In genomic region chr1:198641506-198641905, GRCh38 we compare ENCODE assay signal across 9 cellular contexts. TPM values are rescaled to one million over a fixed set of nuclear protein-coding genes. Genes with fewer than 3 reads are reported as not detected.
DNase-seq lines count a peak whose midpoint lies in the region; ATAC-seq and TF ChIP-seq lines count a peak whose summit lies in the region.
"Had no signal": no experiment of that assay in that cellular context is flagged by ENCODE, and none has a peak within 500 bp of the region (broad histone marks: within the 10 kb centered on the region; RNA-seq: fewer than 3 reads in every experiment).

No MANE protein-coding gene starts in this region.

- CTCF ChIA-PET in IMR-90 (lab: Yijun Ruan, JAX), result no interaction called here

- peak overlapping the region; percentile 69 for H3K4me2 ChIP-seq in DOHH2 (ENCODE audit: low read length)
- H3K4me2 ChIP-seq in IMR-90 (ENCODE audit: low read depth, low read length), result no peak overlapping the region

- H3K36me3 ChIP-seq in DOHH2 (ENCODE audit: control insufficient read depth, low read length) (peaks cover 70% of the 10 kb centered on the region), IMR-90 (ENCODE audit: control insufficient read depth, insufficient read depth, low read length) (no peaks in the 10 kb centered on the region), upper lobe of right lung (no peaks in the 10 kb centered on the region)

- no peak overlapping the region for H4K5ac ChIP-seq in IMR-90 (ENCODE audit: low read depth, low read length)

- H3K9me2 ChIP-seq in DOHH2 (replicated peaks; ENCODE audit: control insufficient read depth, low read length), result no peaks in the 10 kb centered on the region

- no peak overlapping the region for H2AK9ac ChIP-seq in IMR-90 (replicated peaks; ENCODE audit: low read depth, low read length, poor library complexity)

- dilution Hi-C loops in IMR-90 (cut with HindIII; ENCODE audit: low sequenced_read_pairs, unreplicated experiment), result no loop called here

- H3K79me2 ChIP-seq in DOHH2 (ENCODE audit: control insufficient read depth, low read length), result peaks cover 92% of the 10 kb centered on the region

- H3K4me1 ChIP-seq in DOHH2 (ENCODE audit: control insufficient read depth, low read length), result peaks cover 66% of the 10 kb centered on the region
- no peaks in the 10 kb centered on the region for H3K4me1 ChIP-seq in IMR-90 (ENCODE audit: control insufficient read depth, insufficient read depth, low read length)
- H3K4me1 ChIP-seq in upper lobe of right lung, result no peaks in the 10 kb centered on the region

- in situ Hi-C loops in IMR-90 (cut with MboI; ENCODE audit: low sequenced_read_pairs), result no loop called here

- H4K91ac ChIP-seq in IMR-90 (ENCODE audit: insufficient read depth, low read depth, low read length), result no peak overlapping the region

- peak overlapping the region; percentile 87 for H3K4me3 Mint-ChIP-seq in activated naive CD8-positive, alpha-beta T cell treated with anti-CD3 and anti-CD28 coated beads, Interleukin-2, amount 50 U/mL, for 24 hours
- H3K4me3 Mint-ChIP-seq: brain had no signal

- no peak overlapping the region for H3K56ac ChIP-seq in IMR-90 (ENCODE audit: extremely low read depth, insufficient read depth, low read length)

- peak overlapping the region; percentile 100 for H3K27ac ChIP-seq in DOHH2 (ENCODE audit: low read depth, low read length)
- no peak overlapping the region for H3K27ac ChIP-seq in IMR-90 (ENCODE audit: insufficient read depth, low read length)
- peak overlapping the region; percentile 88 for H3K27ac ChIP-seq in upper lobe of right lung

- H2BK5ac ChIP-seq in IMR-90 (ENCODE audit: low read depth, low read length, poor library complexity, severe bottlenecking), result no peak overlapping the region

- TF ChIP-seq RAD21 in IMR-90 (IDR thresholded peaks at IDR 0.05; ENCODE audit: low read length), result no peak

- no peak overlapping the region for H2BK15ac ChIP-seq in IMR-90 (ENCODE audit: low read depth, low read length)

- H3K9me3 ChIP-seq in DOHH2 (ENCODE audit: control insufficient read depth, insufficient read depth, low read length) (no peaks in the 10 kb centered on the region), IMR-90 (ENCODE audit: control insufficient read depth, insufficient read depth, low read length) (no peaks in the 10 kb centered on the region), upper lobe of right lung (no peaks in the 10 kb centered on the region)

- H3K14ac ChIP-seq in IMR-90 (replicated peaks; ENCODE audit: low read depth, low read length), result no peak overlapping the region

- H2BK20ac ChIP-seq in IMR-90 (ENCODE audit: low read depth, low read length), result no peak overlapping the region; the same call in 1 of the 2 replicates

- no peaks in the 10 kb centered on the region for H4K20me1 ChIP-seq in DOHH2 (ENCODE audit: control insufficient read depth, insufficient read depth, low read depth, low read length)
- H4K20me1 ChIP-seq in IMR-90 (ENCODE audit: insufficient read depth, low read length), result no peaks in the 10 kb centered on the region

- H3K9me1 ChIP-seq in IMR-90 (ENCODE audit: insufficient read depth, low read length), result no peaks in the 10 kb centered on the region

- no peak for TF ChIP-seq POLR2A in IMR-90 (IDR thresholded peaks at IDR 0.05; ENCODE audit: low read depth, low read length)

- H3K4ac ChIP-seq in IMR-90 (ENCODE audit: low read depth, low read length), result no peak overlapping the region

- no peaks in the 10 kb centered on the region for H3K27me3 Mint-ChIP-seq in activated naive CD8-positive, alpha-beta T cell treated with anti-CD3 and anti-CD28 coated beads, Interleukin-2, amount 50 U/mL, for 24 hours

- WGBS in IMR-90 (ENCODE audit: extremely low coverage in 2 of 2, insufficient read length in 1 of 2), 2 experiments, result no CpG with 5 or more reads among the region's 2 CpGs

- H3K4me1 Mint-ChIP-seq in activated naive CD8-positive, alpha-beta T cell treated with anti-CD3 and anti-CD28 coated beads, Interleukin-2, amount 50 U/mL, for 24 hours, result peaks cover 61% of the 10 kb centered on the region
- H3K4me1 Mint-ChIP-seq: brain had no signal

- POLR2A ChIA-PET in IMR-90 (lab: Charles Lee; ENCODE audit: unreplicated experiment), result no interaction called here

- intact Hi-C loops in IMR-90 (cut with micrococcal nuclease), result no loop called here
- intact Hi-C loops in upper lobe of right lung (cut with DNase I), result no loop called here

- no peak overlapping the region for H2AK5ac ChIP-seq in IMR-90 (ENCODE audit: low read depth, low read length)

- no peak overlapping the region for H3K18ac ChIP-seq in IMR-90 (ENCODE audit: low read depth, low read length)

- no peaks in the 10 kb centered on the region for H3K9me3 Mint-ChIP-seq in activated naive CD8-positive, alpha-beta T cell treated with anti-CD3 and anti-CD28 coated beads, Interleukin-2, amount 50 U/mL, for 24 hours
- H3K9me3 Mint-ChIP-seq: brain had no signal

- ATAC-seq in GM21367 (IDR thresholded peaks at IDR 0.05; ENCODE audit: unreplicated experiment), result peak; percentile 42
- no peak for ATAC-seq in IMR-90 (ENCODE audit: low read depth)
- peak; percentile 88 for ATAC-seq in activated naive CD8-positive, alpha-beta T cell treated with anti-CD3 and anti-CD28 coated beads, Interleukin-2, amount 50 U/mL, for 24 hours
- ATAC-seq in upper lobe of right lung, result peak; percentile 48

- no TSS peak for BruUV-seq in IMR-90 (replicated peaks; lab: Mats Ljungman, UMichigan)

- H3K23ac ChIP-seq in IMR-90 (ENCODE audit: low read depth, low read length), result 0 out of 2 replicates have a peak overlapping the region, but pooled peaks have one; percentile 51

- H3K4me3 ChIP-seq in DOHH2 (ENCODE audit: low read length) (peak overlapping the region; percentile 83), IMR-90 (ENCODE audit: insufficient read depth, low read depth, low read length) (no peak overlapping the region), upper lobe of right lung (peak overlapping the region; percentile 47)

- H3F3A ChIP-seq in DOHH2 (ENCODE audit: control insufficient read depth, insufficient read depth), result peaks cover 35% of the 10 kb centered on the region

- H4K8ac ChIP-seq in IMR-90 (ENCODE audit: low read depth in 2 of 2, low read length in 2 of 2), result 0 out of 4 replicates have a peak overlapping the region, but pooled peaks of 1 of the 2 experiments have one; percentile 28

- H2AFZ ChIP-seq in IMR-90 (replicated peaks; ENCODE audit: low read length, poor library complexity), result no peak overlapping the region

- H3K79me1 ChIP-seq in IMR-90 (ENCODE audit: low read depth in 1 of 2, low read length in 2 of 2), result no peaks in the 10 kb centered on the region

- no peak overlapping the region for H3K9ac ChIP-seq in IMR-90 (ENCODE audit: low read depth, low read length)

- H3K36me3 Mint-ChIP-seq in activated naive CD8-positive, alpha-beta T cell treated with anti-CD3 and anti-CD28 coated beads, Interleukin-2, amount 50 U/mL, for 24 hours (ENCODE audit: low read depth), result peaks cover 59% of the 10 kb centered on the region
- H3K36me3 Mint-ChIP-seq: brain had no signal

- H3K27ac Mint-ChIP-seq in activated naive CD8-positive, alpha-beta T cell treated with anti-CD3 and anti-CD28 coated beads, Interleukin-2, amount 50 U/mL, for 24 hours, result peak overlapping the region; percentile 95
- H3K27ac Mint-ChIP-seq: brain had no signal

- H2BK120ac ChIP-seq in IMR-90 (ENCODE audit: low read depth, low read length), result peak overlapping the region; percentile 72; the same call in 1 of the 2 replicates

- TF ChIP-seq CTCF in DOHH2 (IDR thresholded peaks at IDR 0.05; ENCODE audit: low read depth, low read length, poor library complexity, severe bottlenecking) (no peak), IMR-90 (conservative IDR thresholded peaks at IDR 0.05; ENCODE audit: low read depth, low read length) (no peak), upper lobe of right lung (IDR thresholded peaks at IDR 0.05) (no peak)

- DNase-seq in IMR-90 (peak; percentile 43), upper lobe of right lung (no peak), NCI-H187 (lab: John Stamatoyannopoulos, UW) (no peak), NCI-H2227 (lab: John Stamatoyannopoulos, UW; ENCODE audit: unreplicated experiment) (no peak), NCI-H1417 treated with DMSO at 0.1 percent for 48 hours (lab: John Stamatoyannopoulos, UW) (no peak)
- DNase-seq in activated naive CD8-positive, alpha-beta T cell treated with anti-CD3 and anti-CD28 coated beads, Interleukin-2, amount 50 U/mL, for 24 hours, result no peak

- no peaks in the 10 kb centered on the region for H3K27me3 ChIP-seq in DOHH2 (ENCODE audit: control insufficient read depth, low read length)
- no peaks in the 10 kb centered on the region for H3K27me3 ChIP-seq in IMR-90 (ENCODE audit: control insufficient read depth, insufficient read depth, low read length)
- H3K27me3 ChIP-seq in upper lobe of right lung, result no peaks in the 10 kb centered on the region

TF ChIP-seq in IMR-90, 13 proteins besides CTCF, POLR2A, EP300 and RAD21:
- TF ChIP-seq FOS (IDR thresholded peaks at IDR 0.05; ENCODE audit: low read depth, low read length), result peak; percentile 19; the same call in 1 of the 2 replicates
- no peak for TF ChIP-seq RFX5 (IDR thresholded peaks at IDR 0.05; ENCODE audit: low read depth, low read length)

RNA-seq across cellular contexts. Expression of gene PTPRC, which starts 2.7 kb away (rescaled TPM):
- total RNA-seq in IMR-90 (2012; rRNA removed) (not detected in 2 replicates), upper lobe of right lung (127 TPM)
- not detected in 2 replicates for polyA plus RNA-seq in IMR-90 (2012; rRNA removed)
- polyA plus RNA-seq in IMR-90 (2012; cell fraction: cytosol; rRNA removed), result not detected in 2 replicates
- 0.06 TPM in 1 of 2 replicates, not detected in the other for polyA plus RNA-seq in IMR-90 (2012; cell fraction: nucleus; rRNA removed; ENCODE audit: low replicate concordance)

Comparison
In these comparisons a context has a peak if more than half of its experiments do, and no peak if none do; other contexts are left out.
1. RNA of gene PTPRC, which starts 2.7 kb away (total RNA-seq): 127 TPM in upper lobe of right lung (single experiment); not detected in IMR-90; every median in the first group is over 100 times any median in the second.